ENCODE assay signal across 7 cellular contexts in genomic region chr3:195900426-195901355, GRCh38. TPM values are rescaled to one million over a fixed set of nuclear protein-coding genes. Genes with fewer than 3 reads are reported as not detected.
DNase-seq lines count a peak whose midpoint lies in the region; ATAC-seq and TF ChIP-seq lines count a peak whose summit lies in the region.

No MANE protein-coding gene starts in this region.

- no peaks in the 10 kb centered on the region for H3K36me3 ChIP-seq in prostate gland

- TF ChIP-seq CTCF in foreskin fibroblast (IDR thresholded peaks at IDR 0.05; ENCODE audit: low read depth, low read length), result no peak
- TF ChIP-seq CTCF in prostate gland (IDR thresholded peaks at IDR 0.05), result no peak

- intact Hi-C loops in prostate gland (cut with DNase I), result no loop called here

- peak; percentile 9 for TF ChIP-seq POLR2A in prostate gland (IDR thresholded peaks at IDR 0.05)

- ATAC-seq in GM19324 (IDR thresholded peaks at IDR 0.05; ENCODE audit: low FRiP score, unreplicated experiment) (peak; percentile 47), HG03354 (IDR thresholded peaks at IDR 0.05; ENCODE audit: poor library complexity, severe bottlenecking, unreplicated experiment) (peak; percentile 48), HG03159 (IDR thresholded peaks at IDR 0.05; ENCODE audit: unreplicated experiment) (no peak), GM18520 (IDR thresholded peaks at IDR 0.05; ENCODE audit: unreplicated experiment) (no peak)

- H3K27ac ChIP-seq in prostate gland, result no peak overlapping the region

- CTCF ChIA-PET in activated CD4-positive, alpha-beta T cell treated with anti-CD3 and anti-CD28 coated beads, Interleukin-2, amount 10 ng/mL, durations not matched to agents 7 days and 5 days (lab: Charles Lee), result interaction anchor here (1.7 to 9.8 kb wide), 3 partner anchors 8 to 50 kb away, joined by 4 to 128 read pairs (median 26); no protein-coding TSS in a partner anchor

- no peak overlapping the region for H3K4me3 ChIP-seq in foreskin fibroblast (ENCODE audit: low read depth in 1 of 2, low read length in 2 of 2)
- H3K4me3 ChIP-seq in prostate gland, result no peak overlapping the region

- POLR2A ChIA-PET in activated CD4-positive, alpha-beta T cell treated with anti-CD3 and anti-CD28 coated beads, Interleukin-2, amount 10 ng/mL, durations not matched to agents 7 days and 5 days (lab: Charles Lee), result interaction anchor here (0.5 to 0.9 kb wide), 2 partner anchors 9 to 60 kb away, joined by 4 read pairs; no protein-coding TSS in a partner anchor

- H3K9me3 ChIP-seq in prostate gland, result no peaks in the 10 kb centered on the region

- H3K4me1 ChIP-seq in prostate gland (replicated peaks), result peaks cover 16% of the 10 kb centered on the region

- H3K36me3 Mint-ChIP-seq in activated CD4-positive, alpha-beta T cell treated with anti-CD3 and anti-CD28 coated beads, Interleukin-2, amount 10 ng/mL, durations not matched to agents 7 days and 5 days (ENCODE audit: low read depth), result peaks cover 41% of the 10 kb centered on the region

- no peaks in the 10 kb centered on the region for H3K27me3 Mint-ChIP-seq in activated CD4-positive, alpha-beta T cell treated with anti-CD3 and anti-CD28 coated beads, Interleukin-2, amount 10 ng/mL, durations not matched to agents 7 days and 5 days

- H3K27me3 ChIP-seq in prostate gland (replicated peaks; ENCODE audit: insufficient read depth), result no peaks in the 10 kb centered on the region

- peak overlapping the region; percentile 88 for H3K27ac Mint-ChIP-seq in activated CD4-positive, alpha-beta T cell treated with anti-CD3 and anti-CD28 coated beads, Interleukin-2, amount 10 ng/mL, durations not matched to agents 7 days and 5 days

- peak overlapping the region; percentile 35 for H3K4me3 Mint-ChIP-seq in activated CD4-positive, alpha-beta T cell treated with anti-CD3 and anti-CD28 coated beads, Interleukin-2, amount 10 ng/mL, durations not matched to agents 7 days and 5 days

- DNase-seq in activated CD4-positive, alpha-beta T cell treated with anti-CD3 and anti-CD28 coated beads, Interleukin-2, amount 10 ng/mL, durations not matched to agents 7 days and 5 days, result peak; percentile 60
- DNase-seq in foreskin fibroblast (peak; percentile 92 to 94), prostate gland (ENCODE audit: low spot score) (no peak)

- H3K4me1 Mint-ChIP-seq in activated CD4-positive, alpha-beta T cell treated with anti-CD3 and anti-CD28 coated beads, Interleukin-2, amount 10 ng/mL, durations not matched to agents 7 days and 5 days, result peaks cover 88% of the 10 kb centered on the region

- whole genome bisulfite sequencing in prostate gland, result 71% methylated on average over 23 of the region's 23 CpGs

- H3K9me3 Mint-ChIP-seq in activated CD4-positive, alpha-beta T cell treated with anti-CD3 and anti-CD28 coated beads, Interleukin-2, amount 10 ng/mL, durations not matched to agents 7 days and 5 days, result no peaks in the 10 kb centered on the region

RNA-seq across cellular contexts. Expression of gene TNK2, which starts 7.7 kb away (rescaled TPM):
- total RNA-seq in activated CD4-positive, alpha-beta T cell treated with anti-CD3 and anti-CD28 coated beads, Interleukin-2, amount 10 ng/mL, durations not matched to agents 7 days and 5 days, result 100 to 1,000 TPM; 121 to 136 TPM
- total RNA-seq in prostate gland, result 100 to 1,000 TPM in 1 of 2 donors, 10 to 100 TPM in 1; 34.9 to 100 TPM

Comparison
In these comparisons a context has a peak if more than half of its experiments do, and no peak if none do; other contexts are left out.
1. ATAC-seq: peak in GM19324 (single experiment) and HG03354 (single experiment); none in HG03159 (single experiment) and GM18520 (single experiment).